29 cellular contexts compared by ENCODE assay signal in the genomic region with DNA sequence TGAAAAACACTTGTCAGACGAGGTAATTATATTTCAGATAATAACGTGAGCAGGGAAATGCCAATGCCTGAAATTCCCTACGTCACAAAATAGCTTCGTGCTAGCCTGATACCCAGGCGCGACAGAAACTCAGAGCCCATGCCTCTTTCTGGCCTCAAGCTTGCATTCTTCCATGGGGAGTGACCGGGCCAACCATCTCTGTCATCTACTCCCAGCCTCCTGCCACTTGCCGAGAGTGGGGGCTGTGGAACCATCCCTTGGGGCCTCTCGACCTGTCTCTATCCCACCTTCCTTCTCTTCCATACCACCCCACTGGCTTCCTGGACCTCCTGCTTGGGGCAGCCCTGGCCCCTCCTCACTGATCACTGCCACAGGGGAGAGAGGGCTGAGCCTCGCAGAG. TPM values are rescaled to one million over a fixed set of nuclear protein-coding genes. Genes with fewer than 3 reads are reported as not detected.
DNase-seq lines count a peak whose midpoint lies in the region; ATAC-seq and TF ChIP-seq lines count a peak whose summit lies in the region.
"Had no signal": no experiment of that assay in that cellular context is flagged by ENCODE, and none has a peak within 500 bp of the region (broad histone marks: within the 10 kb centered on the region; RNA-seq: fewer than 3 reads in every experiment).

No MANE protein-coding gene starts in this region.

- peak; percentile 21 for DNase-seq in ELF-1 (ENCODE audit: low read depth, low spot score)
- DNase-seq in cortex of kidney (lab: John Stamatoyannopoulos, UW): peak; percentile 7
- DNase-seq in neural crest cell (ENCODE audit: low read depth, low spot score): no peak
- no peak for DNase-seq in upper lobe of right lung
- DNase-seq in activated T-cell treated with anti-CD3 and anti-CD28 coated beads, Interleukin-2, amount 50 U/mL, for 24 hours: no peak
- DNase-seq in T-cell: no peak
- DNase-seq in KG1 (lab: John Stamatoyannopoulos, UW): no peak
- DNase-seq: activated CD4-positive, alpha-beta T cell treated with anti-CD3 and anti-CD28 coated beads, Interleukin-2, amount 50 U/mL, for 4 hours; activated CD4-positive, CD25-positive, alpha-beta regulatory T cell; activated CD8-positive, alpha-beta memory T cell treated with anti-CD3 and anti-CD28 coated beads, Interleukin-2, amount 10 ng/mL, durations not matched to agents 7 days and 5 days; activated T-cell treated with anti-CD3 and anti-CD28 coated beads, Interleukin-2, amount 50 U/mL, for 48 hours; C1 segment of cervical spinal cord; central memory CD4-positive, alpha-beta T cell; DMS79 treated with DMSO at 0.1 percent for 48 hours; erythroblast; GF-D8; GM23248; NCI-H1092; NCI-H1694 treated with DMSO at 0.1 percent for 48 hours; NCI-H2171; NCI-H82; T-helper 1 cell had no signal

- intact Hi-C loops in upper lobe of right lung (cut with DNase I): no loop called here

- peak; percentile 36 for ATAC-seq in upper lobe of right lung
- no peak for ATAC-seq in T-cell (replicated peaks in 1 of 4)
- ATAC-seq: activated CD8-positive, alpha-beta memory T cell treated with anti-CD3 and anti-CD28 coated beads, Interleukin-2, amount 10 ng/mL, durations not matched to agents 7 days and 5 days had no signal

- TF ChIP-seq CTCF in neural crest cell (conservative IDR thresholded peaks at IDR 0.05) (no peak), upper lobe of right lung (IDR thresholded peaks at IDR 0.05) (no peak)

- H3K36me3 ChIP-seq in upper lobe of right lung: no peaks in the 10 kb centered on the region
- H3K36me3 ChIP-seq: ascending aorta, prostate gland, thoracic aorta had no signal

- no peaks in the 10 kb centered on the region for H3K36me3 Mint-ChIP-seq in neural crest cell (ENCODE audit: low read depth)
- H3K36me3 Mint-ChIP-seq in activated T-cell treated with anti-CD3 and anti-CD28 coated beads, Interleukin-2, amount 50 U/mL, for 24 hours (ENCODE audit: low read depth): no peaks in the 10 kb centered on the region
- no peaks in the 10 kb centered on the region for H3K36me3 Mint-ChIP-seq in T-cell
- H3K36me3 Mint-ChIP-seq: activated CD8-positive, alpha-beta memory T cell treated with anti-CD3 and anti-CD28 coated beads, Interleukin-2, amount 10 ng/mL, durations not matched to agents 7 days and 5 days had no signal

- H3K4me1 Mint-ChIP-seq in neural crest cell (peaks cover 31% of the 10 kb centered on the region), T-cell (peaks cover 10 to 14% (median 14%) of the 10 kb centered on the region in 3 donors)
- peaks cover 8% of the 10 kb centered on the region for H3K4me1 Mint-ChIP-seq in activated T-cell treated with anti-CD3 and anti-CD28 coated beads, Interleukin-2, amount 50 U/mL, for 24 hours (ENCODE audit: low read depth)

- H3K4me1 ChIP-seq in upper lobe of right lung: no peaks in the 10 kb centered on the region
- H3K4me1 ChIP-seq: ascending aorta, prostate gland had no signal

- H3K27me3 Mint-ChIP-seq in neural crest cell (ENCODE audit: low read depth) (no peaks in the 10 kb centered on the region), T-cell (no peaks in the 10 kb centered on the region)
- no peaks in the 10 kb centered on the region for H3K27me3 Mint-ChIP-seq in activated T-cell treated with anti-CD3 and anti-CD28 coated beads, Interleukin-2, amount 50 U/mL, for 24 hours
- H3K27me3 Mint-ChIP-seq: activated CD8-positive, alpha-beta memory T cell treated with anti-CD3 and anti-CD28 coated beads, Interleukin-2, amount 10 ng/mL, durations not matched to agents 7 days and 5 days; stimulated activated naive CD8-positive, alpha-beta T cell treated with anti-CD3 and anti-CD28 coated beads, Interleukin-15, Interleukin-2, amounts not matched to agents 100 ng/mL and 50 ng/mL, for 24 hours had no signal

- peak overlapping the region; percentile 43 for H3K27ac Mint-ChIP-seq in neural crest cell (ENCODE audit: unreplicated experiment)
- no peak overlapping the region for H3K27ac Mint-ChIP-seq in activated T-cell treated with anti-CD3 and anti-CD28 coated beads, Interleukin-2, amount 50 U/mL, for 24 hours
- H3K27ac Mint-ChIP-seq in T-cell: no peak overlapping the region
- H3K27ac Mint-ChIP-seq: activated CD8-positive, alpha-beta memory T cell treated with anti-CD3 and anti-CD28 coated beads, Interleukin-2, amount 10 ng/mL, durations not matched to agents 7 days and 5 days; dendritic cell treated with granulocyte-macrophage colony-stimulating factor and Interleukin-4, amounts not matched to agents 40 ng/mL and 50 ng/mL, for 4 days; stimulated activated naive CD8-positive, alpha-beta T cell treated with anti-CD3 and anti-CD28 coated beads, Interleukin-15, Interleukin-2, amounts not matched to agents 100 ng/mL and 50 ng/mL, for 24 hours had no signal

- no peaks in the 10 kb centered on the region for H3K9me3 ChIP-seq in upper lobe of right lung
- H3K9me3 ChIP-seq: ascending aorta, prostate gland, thoracic aorta had no signal

- no peak overlapping the region for H3K27ac ChIP-seq in upper lobe of right lung
- H3K27ac ChIP-seq: ascending aorta, GM23248, prostate gland, RWPE1, skin epidermis, thoracic aorta had no signal

- H3K27me3 ChIP-seq in upper lobe of right lung: no peaks in the 10 kb centered on the region
- H3K27me3 ChIP-seq: ascending aorta had no signal

- CTCF ChIA-PET in T-cell (lab: Charles Lee): no interaction called here

- H3K4me3 ChIP-seq in upper lobe of right lung: no peak overlapping the region
- H3K4me3 ChIP-seq: ascending aorta, GM23248, prostate gland, skin epidermis, thoracic aorta had no signal

- H3K4me3 Mint-ChIP-seq in neural crest cell: no peak overlapping the region
- no peak overlapping the region for H3K4me3 Mint-ChIP-seq in activated T-cell treated with anti-CD3 and anti-CD28 coated beads, Interleukin-2, amount 50 U/mL, for 24 hours
- H3K4me3 Mint-ChIP-seq in T-cell: no peak overlapping the region
- H3K4me3 Mint-ChIP-seq: activated CD8-positive, alpha-beta memory T cell treated with anti-CD3 and anti-CD28 coated beads, Interleukin-2, amount 10 ng/mL, durations not matched to agents 7 days and 5 days; dendritic cell treated with granulocyte-macrophage colony-stimulating factor and Interleukin-4, amounts not matched to agents 40 ng/mL and 50 ng/mL, for 4 days; stimulated activated naive CD8-positive, alpha-beta T cell treated with anti-CD3 and anti-CD28 coated beads, Interleukin-15, Interleukin-2, amounts not matched to agents 100 ng/mL and 50 ng/mL, for 24 hours had no signal

- POLR2A ChIA-PET in T-cell (lab: Charles Lee): no interaction called here

- H3K9me3 Mint-ChIP-seq in neural crest cell (no peaks in the 10 kb centered on the region), T-cell (no peaks in the 10 kb centered on the region)
- no peaks in the 10 kb centered on the region for H3K9me3 Mint-ChIP-seq in activated T-cell treated with anti-CD3 and anti-CD28 coated beads, Interleukin-2, amount 50 U/mL, for 24 hours
- H3K9me3 Mint-ChIP-seq: dendritic cell treated with granulocyte-macrophage colony-stimulating factor and Interleukin-4, amounts not matched to agents 40 ng/mL and 50 ng/mL, for 4 days; stimulated activated naive CD8-positive, alpha-beta T cell treated with anti-CD3 and anti-CD28 coated beads, Interleukin-15, Interleukin-2, amounts not matched to agents 100 ng/mL and 50 ng/mL, for 24 hours had no signal

RNA-seq across cellular contexts. Expression of a gene that starts 34.5 kb away (rescaled TPM):
- total RNA-seq in neural crest cell (23.8 and 27.7 TPM in 2 replicates), upper lobe of right lung (16.7 TPM), T-cell (10 to 100 TPM; 33.0 to 46.6 (median 42.7) TPM)

Comparison
In these comparisons a context has a peak if more than half of its experiments do, and no peak if none do; other contexts are left out.
1. DNase-seq: peak in ELF-1 (single experiment) and cortex of kidney (single experiment); none in neural crest cell (single experiment), upper lobe of right lung (single experiment), activated T-cell treated with anti-CD3 and anti-CD28 coated beads, Interleukin-2, amount 50 U/mL, for 24 hours (single experiment), T-cell (0 of 34) and KG1 (single experiment).